In genomic region chr1:42399315-42400100, GRCh38 we compare ENCODE assay signal across 9 cellular contexts. TPM values are rescaled to one million over a fixed set of nuclear protein-coding genes. Genes with fewer than 3 reads are reported as not detected.
"Had no signal": no experiment of that assay in that cellular context is flagged by ENCODE, and none has a peak within 500 bp of the region (broad histone marks: within the 10 kb centered on the region; RNA-seq: fewer than 3 reads in every experiment).

No MANE protein-coding gene starts in this region.

- DNase-seq: H9, HCEC 1CT, KG1 had no signal

- ATAC-seq: GM23338, HepG2 had no signal

- H3K4me2 ChIP-seq: GM23338 had no signal

- H2AFZ ChIP-seq: GM23338 had no signal

- FAIRE-seq: H1, H54, HepG2 had no signal

- H3K4me3 ChIP-seq: GM23338 had no signal

RNA-seq across cellular contexts. Expression of gene RIMKLA, which starts 18.9 kb away (rescaled TPM):
- polyA plus RNA-seq: IgD-negative memory B cell had no signal

RNA-seq across cellular contexts. Expression of gene ZMYND12, which starts 56.3 kb away (rescaled TPM):
- total RNA-seq: H1, HT-29 had no signal
